ENCODE assay signal across 11 cellular contexts in the genomic region with DNA sequence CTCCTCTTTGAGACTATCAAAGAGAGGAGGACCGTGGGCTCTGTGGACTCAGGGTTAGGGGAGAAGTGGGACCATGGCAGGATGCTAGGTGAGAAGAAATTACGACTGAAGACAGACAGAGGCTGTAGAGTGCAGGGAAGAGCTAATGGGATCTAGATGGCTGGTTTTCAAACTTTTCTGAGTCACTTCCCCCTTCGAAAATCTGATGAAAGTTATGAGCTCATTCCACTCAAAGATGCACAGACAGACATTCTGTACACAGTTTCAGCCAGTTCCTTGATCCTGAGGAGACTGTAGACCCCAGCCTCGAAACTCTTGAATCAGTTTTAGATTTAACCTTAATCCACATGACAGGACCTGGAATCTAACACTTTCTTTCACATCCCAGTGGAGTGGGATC. TPM values are rescaled to one million over a fixed set of nuclear protein-coding genes. Genes with fewer than 3 reads are reported as not detected.
DNase-seq lines count a peak whose midpoint lies in the region; ATAC-seq and TF ChIP-seq lines count a peak whose summit lies in the region.
"Had no signal": no experiment of that assay in that cellular context is flagged by ENCODE, and none has a peak within 500 bp of the region (broad histone marks: within the 10 kb centered on the region; RNA-seq: fewer than 3 reads in every experiment).

No MANE protein-coding gene starts in this region.

- CTCF ChIA-PET in CD8-positive, alpha-beta memory T cell (lab: Charles Lee): interaction anchor here (1.4 kb wide), 1 partner anchor 41 kb away, joined by 3 read pairs; the partner anchor contains the start of gene RGS9
- CTCF ChIA-PET in activated CD4-positive, alpha-beta memory T cell treated with anti-CD3 and anti-CD28 coated beads, Interleukin-2, amount 10 ng/mL, durations not matched to agents 7 days and 5 days (lab: Charles Lee): interaction anchor here (0.9 to 1.6 kb wide), 3 partner anchors 14 to 78 kb away, joined by 3 to 9 read pairs (median 5); partner anchors contain the start of gene RGS9
- CTCF ChIA-PET in HEK293T (lab: Yijun Ruan, JAX): no interaction called here
- CTCF ChIA-PET in WTC11 (lab: Charles Lee): interaction anchor here (1.9 kb wide), 1 partner anchor 41 kb away, joined by 4 read pairs; the partner anchor contains the start of gene RGS9

- no peak overlapping the region for H3K4me3 Mint-ChIP-seq in CD8-positive, alpha-beta memory T cell
- H3K4me3 Mint-ChIP-seq in activated CD4-positive, alpha-beta memory T cell treated with anti-CD3 and anti-CD28 coated beads, Interleukin-2, amount 10 ng/mL, durations not matched to agents 7 days and 5 days: no peak overlapping the region
- no peak overlapping the region for H3K4me3 Mint-ChIP-seq in WTC11
- H3K4me3 Mint-ChIP-seq: GM23338 had no signal

- ATAC-seq in WTC11: no peak
- ATAC-seq: GM23338, heart right ventricle had no signal

- H3K27me3 Mint-ChIP-seq in CD8-positive, alpha-beta memory T cell: no peaks in the 10 kb centered on the region
- H3K27me3 Mint-ChIP-seq in activated CD4-positive, alpha-beta memory T cell treated with anti-CD3 and anti-CD28 coated beads, Interleukin-2, amount 10 ng/mL, durations not matched to agents 7 days and 5 days: no peaks in the 10 kb centered on the region
- no peaks in the 10 kb centered on the region; the same call in 1 of the 2 replicates for H3K27me3 Mint-ChIP-seq in WTC11 (ENCODE audit: low read depth)

- no peaks in the 10 kb centered on the region for H3K9me3 ChIP-seq in CD8-positive, alpha-beta memory T cell (ENCODE audit: low read length)
- no peaks in the 10 kb centered on the region for H3K9me3 ChIP-seq in KOPT-K1 (ENCODE audit: insufficient read depth, low read length, poor library complexity, severe bottlenecking)
- H3K9me3 ChIP-seq: heart right ventricle had no signal

- no peaks in the 10 kb centered on the region for H3K27me3 ChIP-seq in CD8-positive, alpha-beta memory T cell (ENCODE audit: insufficient read depth, low read length, poor library complexity, severe bottlenecking)

- H3K27ac ChIP-seq in CD8-positive, alpha-beta memory T cell (ENCODE audit: low read depth, low read length): no peak overlapping the region
- H3K27ac ChIP-seq in KOPT-K1 (ENCODE audit: low read depth, low read length, poor library complexity, severe bottlenecking): peak overlapping the region; percentile 1
- H3K27ac ChIP-seq: heart right ventricle had no signal

- H3K36me3 ChIP-seq in CD8-positive, alpha-beta memory T cell (ENCODE audit: insufficient read depth, low read length): no peaks in the 10 kb centered on the region
- H3K36me3 ChIP-seq in KOPT-K1 (ENCODE audit: insufficient read depth, low read length): no peaks in the 10 kb centered on the region
- H3K36me3 ChIP-seq: heart right ventricle had no signal

- H3K9me3 Mint-ChIP-seq in CD8-positive, alpha-beta memory T cell: no peaks in the 10 kb centered on the region
- peaks cover 8% of the 10 kb centered on the region for H3K9me3 Mint-ChIP-seq in activated CD4-positive, alpha-beta memory T cell treated with anti-CD3 and anti-CD28 coated beads, Interleukin-2, amount 10 ng/mL, durations not matched to agents 7 days and 5 days
- peaks cover 16% of the 10 kb centered on the region for H3K9me3 Mint-ChIP-seq in WTC11
- H3K9me3 Mint-ChIP-seq: GM23338 had no signal

- no peaks in the 10 kb centered on the region for H3K36me3 Mint-ChIP-seq in CD8-positive, alpha-beta memory T cell
- peaks cover 43% of the 10 kb centered on the region for H3K36me3 Mint-ChIP-seq in activated CD4-positive, alpha-beta memory T cell treated with anti-CD3 and anti-CD28 coated beads, Interleukin-2, amount 10 ng/mL, durations not matched to agents 7 days and 5 days (ENCODE audit: low read depth)
- no peaks in the 10 kb centered on the region for H3K36me3 Mint-ChIP-seq in WTC11

- peaks cover 75% of the 10 kb centered on the region for H3K4me1 ChIP-seq in CD8-positive, alpha-beta memory T cell (ENCODE audit: insufficient read depth, low read length)

- POLR2A ChIA-PET in CD8-positive, alpha-beta memory T cell (lab: Charles Lee): interaction anchor here (0.6 kb wide), 2 partner anchors 119 to 972 kb away, joined by 4 to 5 read pairs; no protein-coding TSS in a partner anchor
- POLR2A ChIA-PET in activated CD4-positive, alpha-beta memory T cell treated with anti-CD3 and anti-CD28 coated beads, Interleukin-2, amount 10 ng/mL, durations not matched to agents 7 days and 5 days (lab: Charles Lee): interaction anchor here (1.0 to 6.8 kb wide), 8 partner anchors 13 to 203 kb away, joined by 3 to 44 read pairs (median 18); partner anchors contain the start of gene GNA13
- POLR2A ChIA-PET in HEK293T (lab: Yijun Ruan, JAX) (interaction anchor here (1.0 kb wide), 1 partner anchor 202 kb away, joined by 3 read pairs; no protein-coding TSS in a partner anchor), WTC11 (lab: Charles Lee) (no interaction called here)

- H3K27ac Mint-ChIP-seq in CD8-positive, alpha-beta memory T cell: peak overlapping the region in 7 of 8 donors; percentile 8 to 87 (median 46)
- H3K27ac Mint-ChIP-seq in activated CD4-positive, alpha-beta memory T cell treated with anti-CD3 and anti-CD28 coated beads, Interleukin-2, amount 10 ng/mL, durations not matched to agents 7 days and 5 days: peak overlapping the region; percentile 80
- H3K27ac Mint-ChIP-seq in WTC11: no peak overlapping the region
- H3K27ac Mint-ChIP-seq: GM23338 had no signal

- no peak overlapping the region for H3K4me3 ChIP-seq in CD8-positive, alpha-beta memory T cell (ENCODE audit: low read length)
- H3K4me3 ChIP-seq: GM23338, heart right ventricle had no signal

- H3K4me1 Mint-ChIP-seq in CD8-positive, alpha-beta memory T cell: peaks cover 44 to 65% (median 45%) of the 10 kb centered on the region in 3 donors
- peaks cover 69% of the 10 kb centered on the region for H3K4me1 Mint-ChIP-seq in activated CD4-positive, alpha-beta memory T cell treated with anti-CD3 and anti-CD28 coated beads, Interleukin-2, amount 10 ng/mL, durations not matched to agents 7 days and 5 days
- H3K4me1 Mint-ChIP-seq in WTC11: peaks cover 15% of the 10 kb centered on the region

- no peak for DNase-seq in CD8-positive, alpha-beta memory T cell
- no peak for DNase-seq in activated CD4-positive, alpha-beta memory T cell treated with anti-CD3 and anti-CD28 coated beads, Interleukin-2, amount 10 ng/mL, durations not matched to agents 7 days and 5 days
- DNase-seq in hepatic stellate cell (ENCODE audit: low spot score) (peak; percentile 52), HEK293T (ENCODE audit: extremely low spot score) (no peak), COLO668 (lab: John Stamatoyannopoulos, UW; ENCODE audit: unreplicated experiment) (no peak), GM20000 (ENCODE audit: low spot score) (no peak), WTC11 (ENCODE audit: low spot score) (no peak)
- DNase-seq: heart right ventricle; stimulated activated CD4-positive, alpha-beta T cell treated with anti-CD3 and anti-CD28 coated beads, Interleukin-12 subunit alpha, Interleukin-12 subunit beta, amount 100 ng/mL, for 4 hours had no signal

- no peak for TF ChIP-seq CTCF in GM20000 (IDR thresholded peaks at IDR 0.05; ENCODE audit: extremely low read depth, missing control alignments)
- no peak for TF ChIP-seq CTCF in WTC11 (IDR thresholded peaks at IDR 0.05)

TF ChIP-seq in HEK293T, 16 proteins besides CTCF, POLR2A, EP300 and RAD21:
- TF ChIP-seq L3MBTL2 (conservative IDR thresholded peaks at IDR 0.05) (no peak), ZNF384 (IDR thresholded peaks at IDR 0.05) (no peak), FOXM1 (IDR thresholded peaks at IDR 0.05; ENCODE audit: borderline replicate concordance) (no peak), TARDBP (IDR thresholded peaks at IDR 0.05) (no peak), FOXK2 (IDR thresholded peaks at IDR 0.05) (no peak), ELF4 (IDR thresholded peaks at IDR 0.05) (no peak), NFRKB (IDR thresholded peaks at IDR 0.05) (no peak), CTBP1 (IDR thresholded peaks at IDR 0.05; ENCODE audit: borderline replicate concordance) (no peak)

TF ChIP-seq in WTC11, 78 proteins besides CTCF, POLR2A, EP300 and RAD21 (continues in another document):
- TF ChIP-seq, protein P1, sequence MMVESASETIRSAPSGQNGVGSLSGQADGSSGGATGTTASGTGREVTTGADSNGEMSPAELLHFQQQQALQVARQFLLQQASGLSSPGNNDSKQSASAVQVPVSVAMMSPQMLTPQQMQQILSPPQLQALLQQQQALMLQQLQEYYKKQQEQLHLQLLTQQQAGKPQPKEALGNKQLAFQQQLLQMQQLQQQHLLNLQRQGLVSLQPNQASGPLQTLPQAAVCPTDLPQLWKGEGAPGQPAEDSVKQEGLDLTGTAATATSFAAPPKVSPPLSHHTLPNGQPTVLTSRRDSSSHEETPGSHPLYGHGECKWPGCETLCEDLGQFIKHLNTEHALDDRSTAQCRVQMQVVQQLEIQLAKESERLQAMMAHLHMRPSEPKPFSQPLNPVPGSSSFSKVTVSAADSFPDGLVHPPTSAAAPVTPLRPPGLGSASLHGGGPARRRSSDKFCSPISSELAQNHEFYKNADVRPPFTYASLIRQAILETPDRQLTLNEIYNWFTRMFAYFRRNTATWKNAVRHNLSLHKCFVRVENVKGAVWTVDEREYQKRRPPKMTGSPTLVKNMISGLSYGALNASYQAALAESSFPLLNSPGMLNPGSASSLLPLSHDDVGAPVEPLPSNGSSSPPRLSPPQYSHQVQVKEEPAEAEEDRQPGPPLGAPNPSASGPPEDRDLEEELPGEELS (CRISPR knock-in tag; IDR thresholded peaks at IDR 0.05): no peak
- TF ChIP-seq ATF6 (CRISPR knock-in tag; IDR thresholded peaks at IDR 0.05): no peak
- no peak for TF ChIP-seq NFATC4 (CRISPR knock-in tag; IDR thresholded peaks at IDR 0.05)
- TF ChIP-seq FOXJ3 (CRISPR knock-in tag; IDR thresholded peaks at IDR 0.05; ENCODE audit: borderline replicate concordance): no peak
- no peak for TF ChIP-seq JUN (CRISPR knock-in tag; IDR thresholded peaks at IDR 0.05)
- no peak for TF ChIP-seq SP1 (CRISPR knock-in tag; conservative IDR thresholded peaks at IDR 0.05)

RNA-seq across cellular contexts. Expression of gene RGS9, which starts 40.7 kb away (rescaled TPM):
- total RNA-seq in CD8-positive, alpha-beta memory T cell: 1 to 10 TPM; 1.4 to 2.6 TPM
- polyA plus RNA-seq in CD8-positive, alpha-beta memory T cell: 8.9 TPM
- total RNA-seq in activated CD4-positive, alpha-beta memory T cell treated with anti-CD3 and anti-CD28 coated beads, Interleukin-2, amount 10 ng/mL, durations not matched to agents 7 days and 5 days: 10 to 100 TPM; 30.4 to 31.2 TPM
- total RNA-seq in WTC11 (2021): 11.3 to 17.8 TPM (median 13.3 TPM) in 3 replicates
